ENCODE assay signal across 8 cellular contexts in genomic region chr6:28943557-28944411, GRCh38. TPM values are rescaled to one million over a fixed set of nuclear protein-coding genes. Genes with fewer than 3 reads are reported as not detected.
DNase-seq lines count a peak whose midpoint lies in the region; ATAC-seq and TF ChIP-seq lines count a peak whose summit lies in the region.

No MANE protein-coding gene starts in this region.

- CTCF ChIA-PET in BJ (lab: Yijun Ruan, JAX) (interaction anchor here (0.6 kb wide), 2 partner anchors 57 to 70 kb away, joined by 3 read pairs; no protein-coding TSS in a partner anchor), OCI-LY7 (lab: Charles Lee; ENCODE audit: unreplicated experiment) (no interaction called here)

- no peaks in the 10 kb centered on the region for H4K20me1 ChIP-seq in OCI-LY7 (ENCODE audit: insufficient read depth, low read length)

- H3K9me2 ChIP-seq in OCI-LY7 (ENCODE audit: insufficient read depth, low read length) = no peaks in the 10 kb centered on the region

- peaks cover 10% of the 10 kb centered on the region; the same call in 1 of the 2 replicates for H3K9me3 ChIP-seq in OCI-LY7 (ENCODE audit: low read length)

- peaks cover 59% of the 10 kb centered on the region for H3K4me1 Mint-ChIP-seq in activated T-helper 1 cell treated with anti-CD3 and anti-CD28 coated beads, Interleukin-12 subunit alpha, Interleukin-12 subunit beta, Interleukin-2, Interleukin-4 antibody, amounts not matched to agents 30 ng/mL and 10 ng/mL and 1 ng/mL, durations not matched to agents 14 hours and 24 hours and 36 hours (ENCODE audit: low read depth)
- H3K4me1 Mint-ChIP-seq in naive thymus-derived CD8-positive, alpha-beta T cell = peaks cover 25 to 56% (median 50%) of the 10 kb centered on the region in 4 donors
- H3K4me1 Mint-ChIP-seq in stimulated activated naive CD8-positive, alpha-beta T cell treated with anti-CD3 and anti-CD28 coated beads, Interleukin-15, Interleukin-2, amounts not matched to agents 100 ng/mL and 50 ng/mL, for 24 hours (ENCODE audit: low read depth) = peaks cover 52% of the 10 kb centered on the region

- TF ChIP-seq CTCF in BJ (IDR thresholded peaks at IDR 0.05; ENCODE audit: insufficient read depth, low read depth, low read length) = no peak
- TF ChIP-seq CTCF in OCI-LY7 (conservative IDR thresholded peaks at IDR 0.05; ENCODE audit: low read length) = no peak

- DNase-seq in BJ (ENCODE audit: low read depth) (no peak), OCI-LY7 (ENCODE audit: low spot score) (peak; percentile 77), fibroblast of peridontal ligament (ENCODE audit: extremely low read depth) (peak; percentile 71)
- DNase-seq in activated T-helper 1 cell treated with anti-CD3 and anti-CD28 coated beads, Interleukin-12 subunit alpha, Interleukin-12 subunit beta, Interleukin-2, Interleukin-4 antibody, amounts not matched to agents 30 ng/mL and 10 ng/mL and 1 ng/mL, durations not matched to agents 14 hours and 24 hours and 36 hours (ENCODE audit: low spot score) = peak; percentile 48
- DNase-seq in naive thymus-derived CD8-positive, alpha-beta T cell = peak in 9 of 10 donors; percentile 27 to 72 (median 56)

- peaks cover 10% of the 10 kb centered on the region for H3K27me3 Mint-ChIP-seq in activated T-helper 1 cell treated with anti-CD3 and anti-CD28 coated beads, Interleukin-12 subunit alpha, Interleukin-12 subunit beta, Interleukin-2, Interleukin-4 antibody, amounts not matched to agents 30 ng/mL and 10 ng/mL and 1 ng/mL, durations not matched to agents 14 hours and 24 hours and 36 hours (ENCODE audit: insufficient read depth)
- peaks cover 0 to 11% (median 0%) of the 10 kb centered on the region in 5 donors for H3K27me3 Mint-ChIP-seq in naive thymus-derived CD8-positive, alpha-beta T cell
- peaks cover 3% of the 10 kb centered on the region for H3K27me3 Mint-ChIP-seq in stimulated activated naive CD8-positive, alpha-beta T cell treated with anti-CD3 and anti-CD28 coated beads, Interleukin-15, Interleukin-2, amounts not matched to agents 100 ng/mL and 50 ng/mL, for 24 hours

- POLR2A ChIA-PET in BJ (lab: Charles Lee) = no interaction called here
- POLR2A ChIA-PET in OCI-LY7 (lab: Charles Lee) = no interaction called here
- POLR2A ChIA-PET in naive thymus-derived CD8-positive, alpha-beta T cell (lab: Charles Lee) = interaction anchor here (1.0 to 1.1 kb wide), 2 partner anchors 21 to 105 kb away, joined by 3 to 4 read pairs; no protein-coding TSS in a partner anchor

- H3K9me3 Mint-ChIP-seq in activated T-helper 1 cell treated with anti-CD3 and anti-CD28 coated beads, Interleukin-12 subunit alpha, Interleukin-12 subunit beta, Interleukin-2, Interleukin-4 antibody, amounts not matched to agents 30 ng/mL and 10 ng/mL and 1 ng/mL, durations not matched to agents 14 hours and 24 hours and 36 hours = no peaks in the 10 kb centered on the region
- peaks cover 0 to 10% (median 0%) of the 10 kb centered on the region in 9 donors for H3K9me3 Mint-ChIP-seq in naive thymus-derived CD8-positive, alpha-beta T cell
- no peaks in the 10 kb centered on the region for H3K9me3 Mint-ChIP-seq in stimulated activated naive CD8-positive, alpha-beta T cell treated with anti-CD3 and anti-CD28 coated beads, Interleukin-15, Interleukin-2, amounts not matched to agents 100 ng/mL and 50 ng/mL, for 24 hours

- peak overlapping the region; percentile 81 for H3K4me3 Mint-ChIP-seq in activated T-helper 1 cell treated with anti-CD3 and anti-CD28 coated beads, Interleukin-12 subunit alpha, Interleukin-12 subunit beta, Interleukin-2, Interleukin-4 antibody, amounts not matched to agents 30 ng/mL and 10 ng/mL and 1 ng/mL, durations not matched to agents 14 hours and 24 hours and 36 hours
- peak overlapping the region; percentile 82 to 98 (median 88) for H3K4me3 Mint-ChIP-seq in naive thymus-derived CD8-positive, alpha-beta T cell
- peak overlapping the region; percentile 89 for H3K4me3 Mint-ChIP-seq in stimulated activated naive CD8-positive, alpha-beta T cell treated with anti-CD3 and anti-CD28 coated beads, Interleukin-15, Interleukin-2, amounts not matched to agents 100 ng/mL and 50 ng/mL, for 24 hours

- peak overlapping the region; percentile 99 for H3K4me2 ChIP-seq in OCI-LY7 (ENCODE audit: low read length)

- H3K79me2 ChIP-seq in OCI-LY7 (ENCODE audit: insufficient read depth, low read depth, low read length) = no peaks in the 10 kb centered on the region

- H3K27ac ChIP-seq in OCI-LY7 (ENCODE audit: low read depth, low read length, poor library complexity, severe bottlenecking) = peak overlapping the region; percentile 75

- H3K36me3 ChIP-seq in BJ (ENCODE audit: control insufficient read depth, insufficient read depth, low read length) (no peaks in the 10 kb centered on the region), OCI-LY7 (ENCODE audit: insufficient read depth, low read length) (no peaks in the 10 kb centered on the region)

- H3K36me3 Mint-ChIP-seq in activated T-helper 1 cell treated with anti-CD3 and anti-CD28 coated beads, Interleukin-12 subunit alpha, Interleukin-12 subunit beta, Interleukin-2, Interleukin-4 antibody, amounts not matched to agents 30 ng/mL and 10 ng/mL and 1 ng/mL, durations not matched to agents 14 hours and 24 hours and 36 hours (ENCODE audit: low read depth) = no peaks in the 10 kb centered on the region
- H3K36me3 Mint-ChIP-seq in naive thymus-derived CD8-positive, alpha-beta T cell = no peaks in the 10 kb centered on the region
- no peaks in the 10 kb centered on the region for H3K36me3 Mint-ChIP-seq in stimulated activated naive CD8-positive, alpha-beta T cell treated with anti-CD3 and anti-CD28 coated beads, Interleukin-15, Interleukin-2, amounts not matched to agents 100 ng/mL and 50 ng/mL, for 24 hours (ENCODE audit: low read depth)

- ATAC-seq in HG03280 (IDR thresholded peaks at IDR 0.05; ENCODE audit: unreplicated experiment) (peak; percentile 30), HG02610 (IDR thresholded peaks at IDR 0.05; ENCODE audit: unreplicated experiment) (no peak)
- ATAC-seq in naive thymus-derived CD8-positive, alpha-beta T cell = peak; percentile 14 to 16

- H3K27ac Mint-ChIP-seq in activated T-helper 1 cell treated with anti-CD3 and anti-CD28 coated beads, Interleukin-12 subunit alpha, Interleukin-12 subunit beta, Interleukin-2, Interleukin-4 antibody, amounts not matched to agents 30 ng/mL and 10 ng/mL and 1 ng/mL, durations not matched to agents 14 hours and 24 hours and 36 hours = peak overlapping the region; percentile 93
- H3K27ac Mint-ChIP-seq in naive thymus-derived CD8-positive, alpha-beta T cell = peak overlapping the region; percentile 80 to 98 (median 94)
- peak overlapping the region; percentile 97 for H3K27ac Mint-ChIP-seq in stimulated activated naive CD8-positive, alpha-beta T cell treated with anti-CD3 and anti-CD28 coated beads, Interleukin-15, Interleukin-2, amounts not matched to agents 100 ng/mL and 50 ng/mL, for 24 hours

- no peaks in the 10 kb centered on the region for H3K27me3 ChIP-seq in BJ (ENCODE audit: control insufficient read depth, insufficient read depth, low read length)

- peak overlapping the region; percentile 46 for H3K4me3 ChIP-seq in BJ (ENCODE audit: low read depth, low read length)
- peak overlapping the region; percentile 75 for H3K4me3 ChIP-seq in OCI-LY7 (ENCODE audit: low read depth, low read length, poor library complexity, severe bottlenecking)

- peaks cover 48% of the 10 kb centered on the region for H3K4me1 ChIP-seq in OCI-LY7 (ENCODE audit: insufficient read depth, low read length, poor library complexity, severe bottlenecking)

- intact Hi-C loops in OCI-LY7 (cut with micrococcal nuclease; ENCODE audit: unreplicated experiment) = loop anchor here (1.0 to 5.0 kb wide), 8 partner anchors 10 to 296 kb away; partner anchors contain the start of gene TRIM27
- intact Hi-C loops in activated T-helper 1 cell treated with anti-CD3 and anti-CD28 coated beads, Interleukin-12 subunit alpha, Interleukin-12 subunit beta, Interleukin-2, Interleukin-4 antibody, amounts not matched to agents 30 ng/mL and 10 ng/mL and 1 ng/mL, durations not matched to agents 14 hours and 24 hours and 36 hours (cut with micrococcal nuclease) = loop anchor here (1.0 to 5.0 kb wide), 15 partner anchors 10 to 1811 kb away; a partner anchor contains a TSS

- no TSS peak for BruUV-seq in OCI-LY7 (replicated peaks; lab: Mats Ljungman, UMichigan)

- H2AFZ ChIP-seq in OCI-LY7 (ENCODE audit: low read length) = peak overlapping the region; percentile 99

RNA-seq across cellular contexts. Expression of gene TRIM27, which starts 20.0 kb away (rescaled TPM):
- 47.3 TPM in 2 replicates for polyA plus RNA-seq in BJ (2011; rRNA removed)
- polyA minus RNA-seq in BJ (2011; rRNA and poly(A)+ RNA removed) = 34.9 and 48.7 TPM in 2 replicates
- 126 and 130 TPM in 2 replicates for total RNA-seq in OCI-LY7 (2014; rRNA removed; shearing (Covaris generic))
- total RNA-seq in OCI-LY7 (2022) = 112 and 116 TPM in 2 replicates
- total RNA-seq in activated T-helper 1 cell treated with anti-CD3 and anti-CD28 coated beads, Interleukin-12 subunit alpha, Interleukin-12 subunit beta, Interleukin-2, Interleukin-4 antibody, amounts not matched to agents 30 ng/mL and 10 ng/mL and 1 ng/mL, durations not matched to agents 14 hours and 24 hours and 36 hours = 67.2 and 67.4 TPM in 2 replicates
- total RNA-seq in naive thymus-derived CD8-positive, alpha-beta T cell = 10 to 100 TPM; 79.8 to 80.4 TPM
- polyA plus RNA-seq in naive thymus-derived CD8-positive, alpha-beta T cell = 10 to 100 TPM; 37.5 to 71.3 (median 44.2) TPM
